14 cellular contexts compared by ENCODE assay signal in the genomic region with DNA sequence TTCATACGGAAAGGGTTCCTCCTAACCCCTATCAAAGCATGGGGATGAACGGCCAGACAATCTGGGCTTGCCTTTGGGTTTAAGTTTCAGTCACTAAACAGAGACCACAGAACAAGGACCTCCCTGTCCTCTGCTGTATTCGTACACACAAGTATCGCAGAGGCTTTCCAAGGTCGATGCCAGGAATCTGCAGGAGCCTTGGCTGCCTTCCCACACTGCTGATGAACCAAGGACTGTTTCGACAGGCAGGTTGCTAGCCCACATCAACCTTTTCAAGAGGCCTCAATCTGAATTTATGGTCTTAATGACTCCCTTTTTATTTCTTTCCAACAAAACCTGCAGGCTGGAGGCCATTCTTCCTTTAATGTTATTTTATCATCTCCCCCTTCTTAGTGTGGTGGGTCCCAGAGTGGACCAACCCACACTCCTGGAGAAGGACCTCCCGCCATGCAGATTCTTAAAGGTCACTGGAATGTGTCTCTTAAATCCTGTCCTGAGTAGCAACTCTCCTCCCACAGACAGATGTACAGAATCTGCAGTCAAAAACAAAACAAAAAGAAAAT. TPM values are rescaled to one million over a fixed set of nuclear protein-coding genes. Genes with fewer than 3 reads are reported as not detected.
A peak's percentile ranks its signal among the peaks of the same experiment; 100 is the strongest.
DNase-seq lines count a peak whose midpoint lies in the region; ATAC-seq and TF ChIP-seq lines count a peak whose summit lies in the region.
"Had no signal": no experiment of that assay in that cellular context is flagged by ENCODE, and none has a peak within 500 bp of the region (broad histone marks: within the 10 kb centered on the region; RNA-seq: fewer than 3 reads in every experiment).

No MANE protein-coding gene starts in this region.

- TF ChIP-seq CTCF in choroid plexus epithelial cell (conservative IDR thresholded peaks at IDR 0.05; ENCODE audit: low read depth, low read length) (no peak), mesothelial cell of epicardium (IDR thresholded peaks at IDR 0.05; ENCODE audit: unreplicated experiment) (no peak), uterus (IDR thresholded peaks at IDR 0.05) (no peak), natural killer cell (IDR thresholded peaks at IDR 0.05) (no peak)

- peaks cover 0 to 7% of the 10 kb centered on the region in 2 donors for H3K4me1 ChIP-seq in uterus
- H3K4me1 ChIP-seq: breast epithelium had no signal

- ATAC-seq in activated CD8-positive, alpha-beta memory T cell treated with anti-CD3 and anti-CD28 coated beads, Interleukin-2, amount 10 ng/mL, durations not matched to agents 7 days and 5 days: no peak
- ATAC-seq in natural killer cell: no peak

- CTCF ChIA-PET in activated CD8-positive, alpha-beta memory T cell treated with anti-CD3 and anti-CD28 coated beads, Interleukin-2, amount 10 ng/mL, durations not matched to agents 7 days and 5 days (lab: Charles Lee): interaction anchor here (0.9 to 2.5 kb wide), 3 partner anchors 12 to 15 kb away, joined by 4 to 10 read pairs (median 6); no protein-coding TSS in a partner anchor

- no peak overlapping the region for H3K4me3 ChIP-seq in choroid plexus epithelial cell (ENCODE audit: low read depth, low read length)
- no peak overlapping the region for H3K4me3 ChIP-seq in uterus
- H3K4me3 ChIP-seq: breast epithelium, SK-N-MC had no signal

- H3K4me3 Mint-ChIP-seq in activated CD8-positive, alpha-beta memory T cell treated with anti-CD3 and anti-CD28 coated beads, Interleukin-2, amount 10 ng/mL, durations not matched to agents 7 days and 5 days: no peak overlapping the region
- no peak overlapping the region for H3K4me3 Mint-ChIP-seq in mesothelial cell of epicardium
- no peak overlapping the region for H3K4me3 Mint-ChIP-seq in natural killer cell

- intact Hi-C loops in uterus (cut with DNase I; ENCODE audit: low total_unique reads) (no loop called here), natural killer cell (cut with micrococcal nuclease) (no loop called here)

- TF ChIP-seq POLR2A in uterus (IDR thresholded peaks at IDR 0.05): no peak

- peak overlapping the region; percentile 31 for H3K27ac ChIP-seq in uterus
- H3K27ac ChIP-seq: breast epithelium, neutrophil, SK-N-MC had no signal

- no peaks in the 10 kb centered on the region for H3K27me3 ChIP-seq in uterus
- H3K27me3 ChIP-seq: breast epithelium had no signal

- H3K4me1 Mint-ChIP-seq in activated CD8-positive, alpha-beta memory T cell treated with anti-CD3 and anti-CD28 coated beads, Interleukin-2, amount 10 ng/mL, durations not matched to agents 7 days and 5 days: peaks cover 34% of the 10 kb centered on the region
- H3K4me1 Mint-ChIP-seq in mesothelial cell of epicardium (peaks cover 66% of the 10 kb centered on the region), natural killer cell (no peaks in the 10 kb centered on the region)
- H3K4me1 Mint-ChIP-seq: IgD-negative memory B cell had no signal

- no peak for DNase-seq in activated CD8-positive, alpha-beta memory T cell treated with anti-CD3 and anti-CD28 coated beads, Interleukin-2, amount 10 ng/mL, durations not matched to agents 7 days and 5 days
- no peak for DNase-seq in activated CD8-positive, alpha-beta memory T cell treated with anti-CD3 and anti-CD28 coated beads, Interleukin-2, amount 50 U/mL, for 4 hours
- DNase-seq in choroid plexus epithelial cell (ENCODE audit: low read depth) (peak; percentile 73), mesothelial cell of epicardium (ENCODE audit: low spot score in 2 of 2, unreplicated experiment in 2 of 2) (no peak), uterus (peak; percentile 56 to 64), NCI-H1436 (lab: John Stamatoyannopoulos, UW) (no peak), NK-92 (lab: John Stamatoyannopoulos, UW; ENCODE audit: unreplicated experiment) (no peak), natural killer cell (no peak)
- DNase-seq: activated T-cell treated with anti-CD3 and anti-CD28 coated beads, Interleukin-2, amount 50 U/mL, for 72 hours; stimulated activated CD4-positive, alpha-beta T cell treated with anti-CD3 and anti-CD28 coated beads, Interleukin-1b, Interleukin-23, amount 100 ng/mL, for 48 hours had no signal

- no peaks in the 10 kb centered on the region for H3K36me3 ChIP-seq in uterus
- H3K36me3 ChIP-seq: breast epithelium, neutrophil had no signal

- H3K9me3 ChIP-seq in uterus: no peaks in the 10 kb centered on the region
- H3K9me3 ChIP-seq: breast epithelium, neutrophil had no signal

- H3K9me3 Mint-ChIP-seq in activated CD8-positive, alpha-beta memory T cell treated with anti-CD3 and anti-CD28 coated beads, Interleukin-2, amount 10 ng/mL, durations not matched to agents 7 days and 5 days (ENCODE audit: low read depth): no peaks in the 10 kb centered on the region
- no peaks in the 10 kb centered on the region for H3K9me3 Mint-ChIP-seq in mesothelial cell of epicardium
- no peaks in the 10 kb centered on the region for H3K9me3 Mint-ChIP-seq in natural killer cell
- H3K9me3 Mint-ChIP-seq: activated T-cell treated with anti-CD3 and anti-CD28 coated beads, Interleukin-2, amount 50 U/mL, for 72 hours; IgD-negative memory B cell had no signal

- H3K27ac Mint-ChIP-seq in activated CD8-positive, alpha-beta memory T cell treated with anti-CD3 and anti-CD28 coated beads, Interleukin-2, amount 10 ng/mL, durations not matched to agents 7 days and 5 days: peak overlapping the region; percentile 37
- peak overlapping the region; percentile 76 for H3K27ac Mint-ChIP-seq in mesothelial cell of epicardium
- no peak overlapping the region for H3K27ac Mint-ChIP-seq in natural killer cell
- H3K27ac Mint-ChIP-seq: activated T-cell treated with anti-CD3 and anti-CD28 coated beads, Interleukin-2, amount 50 U/mL, for 72 hours had no signal

- H3K27me3 Mint-ChIP-seq in activated CD8-positive, alpha-beta memory T cell treated with anti-CD3 and anti-CD28 coated beads, Interleukin-2, amount 10 ng/mL, durations not matched to agents 7 days and 5 days: peaks cover 21% of the 10 kb centered on the region
- H3K27me3 Mint-ChIP-seq in mesothelial cell of epicardium (ENCODE audit: low read depth) (no peaks in the 10 kb centered on the region), natural killer cell (ENCODE audit: low read depth in 2 of 2) (peaks cover 34 to 40% of the 10 kb centered on the region in 2 donors)

- no peaks in the 10 kb centered on the region for H3K36me3 Mint-ChIP-seq in activated CD8-positive, alpha-beta memory T cell treated with anti-CD3 and anti-CD28 coated beads, Interleukin-2, amount 10 ng/mL, durations not matched to agents 7 days and 5 days
- H3K36me3 Mint-ChIP-seq in mesothelial cell of epicardium: peaks cover 6% of the 10 kb centered on the region
- H3K36me3 Mint-ChIP-seq in natural killer cell: no peaks in the 10 kb centered on the region
- H3K36me3 Mint-ChIP-seq: IgD-negative memory B cell had no signal

RNA-seq across cellular contexts. Expression of a gene that starts 45.6 kb away (rescaled TPM):
- total RNA-seq in activated CD8-positive, alpha-beta memory T cell treated with anti-CD3 and anti-CD28 coated beads, Interleukin-2, amount 10 ng/mL, durations not matched to agents 7 days and 5 days: under 1 TPM; 0.16 to 0.58 TPM
- total RNA-seq in mesothelial cell of epicardium: 20.4 to 22.8 TPM (median 21.5 TPM) in 3 replicates
- total RNA-seq in uterus: 10 to 100 TPM; 25.6 to 99.1 (median 49.9) TPM
- under 1 TPM in 2 of 3 donors, not detected in 1; 0.07 to 0.43 TPM for total RNA-seq in natural killer cell

Comparison
In these comparisons a context has a peak if more than half of its experiments do, and no peak if none do; other contexts are left out.
1. DNase-seq: peak in choroid plexus epithelial cell (single experiment) and uterus (2 of 2); none in activated CD8-positive, alpha-beta memory T cell treated with anti-CD3 and anti-CD28 coated beads, Interleukin-2, amount 10 ng/mL, durations not matched to agents 7 days and 5 days (single experiment), activated CD8-positive, alpha-beta memory T cell treated with anti-CD3 and anti-CD28 coated beads, Interleukin-2, amount 50 U/mL, for 4 hours (single experiment), mesothelial cell of epicardium (0 of 2), NCI-H1436 (single experiment), NK-92 (single experiment) and natural killer cell (single experiment).
2. H3K27ac Mint-ChIP-seq: peak in activated CD8-positive, alpha-beta memory T cell treated with anti-CD3 and anti-CD28 coated beads, Interleukin-2, amount 10 ng/mL, durations not matched to agents 7 days and 5 days (single experiment) and mesothelial cell of epicardium (single experiment); none in natural killer cell (0 of 2).
3. RNA of a gene that starts 45.6 kb away (total RNA-seq): 25.6 to 99.1 TPM in uterus and 20.4 to 22.8 TPM in mesothelial cell of epicardium; 0.16 to 0.58 TPM in activated CD8-positive, alpha-beta memory T cell treated with anti-CD3 and anti-CD28 coated beads, Interleukin-2, amount 10 ng/mL, durations not matched to agents 7 days and 5 days and 0.07 to 0.43 TPM in natural killer cell; every median in the first group is over 10 times any median in the second.